In the genomic region with DNA sequence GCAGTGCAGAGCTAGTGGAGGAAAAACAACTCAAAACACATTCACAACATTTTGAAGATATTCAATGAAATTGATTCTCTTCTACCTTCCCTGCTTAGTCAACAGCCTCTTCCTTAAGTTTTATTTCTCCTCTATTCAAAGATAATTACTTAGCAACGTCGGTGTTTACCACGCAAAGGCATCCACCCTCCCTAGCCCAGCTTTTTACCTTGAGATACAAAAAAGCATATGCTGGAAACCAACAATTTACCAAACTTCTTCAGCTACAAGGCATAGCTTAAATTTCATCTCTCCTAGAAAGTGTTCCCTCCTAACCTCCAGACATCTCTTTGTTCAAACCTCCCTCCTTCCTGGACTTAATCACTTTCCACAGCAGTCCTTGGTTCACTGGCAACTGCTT, we compare ENCODE assay signal across 13 cellular contexts.
DNase-seq lines count a peak whose midpoint lies in the region; ATAC-seq, FAIRE-seq and TF ChIP-seq lines count a peak whose summit lies in the region.
"Had no signal": no experiment of that assay in that cellular context is flagged by ENCODE, and none has a peak within 500 bp of the region (broad histone marks: within the 10 kb centered on the region; RNA-seq: fewer than 3 reads in every experiment).

No MANE protein-coding gene starts in this region.

- H3K4me3 ChIP-seq in BLaER1 (no peak overlapping the region), kidney (ENCODE audit: low read length in 2 of 2) (no peak overlapping the region)

- no peak for FAIRE-seq in kidney (lab: Jason Lieb, UNC)
- FAIRE-seq: HepG2 had no signal

- H3K36me3 ChIP-seq in BLaER1, result peaks cover 5% of the 10 kb centered on the region; the same call in 1 of the 2 replicates
- H3K36me3 ChIP-seq in kidney (ENCODE audit: control insufficient read depth in 1 of 2, insufficient read depth in 2 of 2, low read length in 2 of 2), result no peaks in the 10 kb centered on the region
- H3K36me3 ChIP-seq: gastroesophageal sphincter, neutrophil had no signal

- DNase-seq in Calu3 (no peak), kidney (peak; percentile 3), T-helper 9 cell (no peak), dedifferentiated amniotic fluid mesenchymal stem cell (ENCODE audit: extremely low spot score) (no peak)
- no peak for DNase-seq in activated CD4-positive, alpha-beta memory T cell treated with anti-CD3 and anti-CD28 coated beads for 36 hours
- DNase-seq: NCI-H526 treated with DMSO at 0.1 percent for 48 hours had no signal

- POLR2A ChIA-PET in activated CD4-positive, alpha-beta memory T cell treated with anti-CD3 and anti-CD28 coated beads for 36 hours (lab: Charles Lee), result interaction anchor here (1.0 kb wide), 1 partner anchor 230 kb away, joined by 3 read pairs; no protein-coding TSS in a partner anchor

- TSS peak; percentile 40 for BruUV-seq in Calu3 (replicated peaks; lab: Mats Ljungman, UMichigan)

- peaks cover 45% of the 10 kb centered on the region for H4K20me1 ChIP-seq in BLaER1

- H3K27ac Mint-ChIP-seq in Calu3 (ENCODE audit: unreplicated experiment), result no peak overlapping the region
- H3K27ac Mint-ChIP-seq in activated CD4-positive, alpha-beta memory T cell treated with anti-CD3 and anti-CD28 coated beads for 36 hours, result no peak overlapping the region

- ATAC-seq in GM19397 (IDR thresholded peaks at IDR 0.05; ENCODE audit: unreplicated experiment), result no peak
- ATAC-seq: gastroesophageal sphincter, HepG2, left lobe of liver, Right ventricle myocardium inferior had no signal

- H3K27ac ChIP-seq in BLaER1, result no peak overlapping the region
- no peak overlapping the region for H3K27ac ChIP-seq in kidney (ENCODE audit: low read depth in 2 of 2, low read length in 2 of 2)
- H3K27ac ChIP-seq: gastroesophageal sphincter, neutrophil had no signal

- peaks cover 28% of the 10 kb centered on the region for H3K36me3 Mint-ChIP-seq in Calu3 (ENCODE audit: insufficient read depth, unreplicated experiment)
- no peaks in the 10 kb centered on the region for H3K36me3 Mint-ChIP-seq in activated CD4-positive, alpha-beta memory T cell treated with anti-CD3 and anti-CD28 coated beads for 36 hours

- intact Hi-C loops in Calu3 (cut with micrococcal nuclease; ENCODE audit: unreplicated experiment) (loop anchor here (5.0 kb wide), 1 partner anchor 204 kb away; no protein-coding TSS in a partner anchor), kidney (cut with DNase I) (no loop called here)
- intact Hi-C loops in activated CD4-positive, alpha-beta memory T cell treated with anti-CD3 and anti-CD28 coated beads for 36 hours (cut with micrococcal nuclease), result loop anchor here (5.0 kb wide), 2 partner anchors 176 to 374 kb away; a partner anchor contains a TSS

- H3K9me3 Mint-ChIP-seq in Calu3 (ENCODE audit: low read depth, unreplicated experiment), result no peaks in the 10 kb centered on the region
- H3K9me3 Mint-ChIP-seq in activated CD4-positive, alpha-beta memory T cell treated with anti-CD3 and anti-CD28 coated beads for 36 hours, result no peaks in the 10 kb centered on the region

- peaks cover 12% of the 10 kb centered on the region for H3K27me3 ChIP-seq in BLaER1

- H3K4me1 ChIP-seq in BLaER1 (peaks cover 55% of the 10 kb centered on the region), kidney (ENCODE audit: control insufficient read depth in 1 of 2, insufficient read depth in 1 of 2, low read depth in 1 of 2, low read length in 2 of 2) (peaks cover 0 to 12% of the 10 kb centered on the region in 2 donors)

- CTCF ChIA-PET in Calu3 (lab: Charles Lee), result no interaction called here
- CTCF ChIA-PET in activated CD4-positive, alpha-beta memory T cell treated with anti-CD3 and anti-CD28 coated beads for 36 hours (lab: Charles Lee), result interaction anchor here (0.6 to 0.9 kb wide), 2 partner anchors 47 to 708 kb away, joined by 3 read pairs; no protein-coding TSS in a partner anchor

- TF ChIP-seq CTCF in Calu3 (IDR thresholded peaks at IDR 0.05; ENCODE audit: unreplicated experiment) (no peak), kidney (IDR thresholded peaks at IDR 0.05; ENCODE audit: borderline replicate concordance, extremely low read depth, insufficient read depth) (no peak)

- H3K27me3 Mint-ChIP-seq in Calu3 (ENCODE audit: unreplicated experiment), result no peaks in the 10 kb centered on the region
- peaks cover 22% of the 10 kb centered on the region for H3K27me3 Mint-ChIP-seq in activated CD4-positive, alpha-beta memory T cell treated with anti-CD3 and anti-CD28 coated beads for 36 hours

- H3K4me3 Mint-ChIP-seq in Calu3 (ENCODE audit: low read depth, unreplicated experiment), result peak overlapping the region; percentile 81
- H3K4me3 Mint-ChIP-seq in activated CD4-positive, alpha-beta memory T cell treated with anti-CD3 and anti-CD28 coated beads for 36 hours, result peak overlapping the region; percentile 70

- peak overlapping the region; percentile 98 for H3K4me2 ChIP-seq in BLaER1

- H3K9ac ChIP-seq in BLaER1 (no peak overlapping the region), kidney (ENCODE audit: low read length in 2 of 2) (no peak overlapping the region)

- peaks cover 38% of the 10 kb centered on the region for H3K4me1 Mint-ChIP-seq in Calu3 (ENCODE audit: low read depth, unreplicated experiment)
- H3K4me1 Mint-ChIP-seq in activated CD4-positive, alpha-beta memory T cell treated with anti-CD3 and anti-CD28 coated beads for 36 hours (ENCODE audit: low read depth), result peaks cover 35% of the 10 kb centered on the region

- H3K9me3 ChIP-seq in BLaER1 (no peaks in the 10 kb centered on the region), kidney (ENCODE audit: control insufficient read depth in 1 of 2, low read length in 2 of 2) (no peaks in the 10 kb centered on the region)
- H3K9me3 ChIP-seq: gastroesophageal sphincter, neutrophil had no signal
